Comparison of ENCODE assay signal across 9 cellular contexts in the genomic region with DNA sequence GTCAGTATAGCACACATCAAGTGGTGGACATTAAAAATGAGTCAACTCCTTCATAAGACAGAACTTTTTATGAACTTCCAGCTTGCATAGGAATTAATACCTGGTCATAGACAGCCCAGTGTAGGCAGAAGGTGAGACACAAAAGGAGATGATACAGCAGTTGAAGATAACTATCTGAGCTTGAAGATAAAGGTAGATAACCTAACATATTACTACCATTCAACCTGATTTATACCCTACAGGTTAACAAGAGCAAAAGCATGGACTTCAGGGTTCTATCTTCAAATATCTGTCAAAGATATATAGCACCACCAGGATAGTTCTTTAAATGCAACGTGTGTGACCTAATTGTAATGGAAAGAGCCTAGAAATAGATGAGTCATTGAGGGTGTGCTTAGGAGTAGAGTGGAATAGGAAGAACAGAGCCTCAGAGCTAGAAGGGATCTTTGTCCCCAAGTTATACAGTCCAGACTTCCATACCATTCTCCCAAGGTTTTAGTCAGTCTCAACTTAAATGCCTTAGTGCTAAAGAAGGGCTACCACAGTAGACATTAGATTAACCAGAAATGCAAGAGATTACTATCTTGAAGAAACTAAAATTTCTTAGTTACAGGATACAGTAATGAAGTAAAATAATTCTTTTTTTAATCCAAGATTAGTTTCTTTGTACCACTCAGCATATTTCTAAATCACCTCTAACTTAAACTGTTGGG. TPM values are rescaled to one million over a fixed set of nuclear protein-coding genes. Genes with fewer than 3 reads are reported as not detected.
DNase-seq lines count a peak whose midpoint lies in the region; ATAC-seq and TF ChIP-seq lines count a peak whose summit lies in the region.
"Had no signal": no experiment of that assay in that cellular context is flagged by ENCODE, and none has a peak within 500 bp of the region (broad histone marks: within the 10 kb centered on the region; RNA-seq: fewer than 3 reads in every experiment).

No MANE protein-coding gene starts in this region.

- no peaks in the 10 kb centered on the region for H3K27me3 ChIP-seq in endodermal cell (ENCODE audit: control insufficient read depth, insufficient read depth, low read length, poor library complexity, severe bottlenecking)
- no peaks in the 10 kb centered on the region for H3K27me3 ChIP-seq in trophoblast cell (ENCODE audit: insufficient read depth, low read length)
- H3K27me3 ChIP-seq in vagina: no peaks in the 10 kb centered on the region
- H3K27me3 ChIP-seq in ovary: no peaks in the 10 kb centered on the region

- no peak overlapping the region for H3K18ac ChIP-seq in trophoblast cell (ENCODE audit: low read length)

- H2AK5ac ChIP-seq in trophoblast cell (ENCODE audit: low read length): no peak overlapping the region

- peaks cover 15% of the 10 kb centered on the region for H3K36me3 Mint-ChIP-seq in endodermal cell (ENCODE audit: low read depth)

- TF ChIP-seq EP300 in ovary (IDR thresholded peaks at IDR 0.05): no peak

- H3K9me3 Mint-ChIP-seq in endodermal cell: no peaks in the 10 kb centered on the region
- H3K9me3 Mint-ChIP-seq: central memory CD8-positive, alpha-beta T cell had no signal

- H3K4ac ChIP-seq in trophoblast cell (ENCODE audit: low read depth, low read length): no peak overlapping the region

- H3K9me3 ChIP-seq in endodermal cell (ENCODE audit: control insufficient read depth, low read length): no peaks in the 10 kb centered on the region
- no peaks in the 10 kb centered on the region for H3K9me3 ChIP-seq in trophoblast cell (ENCODE audit: insufficient read depth, low read depth, low read length)
- H3K9me3 ChIP-seq in vagina: no peaks in the 10 kb centered on the region
- H3K9me3 ChIP-seq in ovary: no peaks in the 10 kb centered on the region

- no peak overlapping the region for H4K12ac ChIP-seq in trophoblast cell (ENCODE audit: low read depth, low read length)

- peaks cover 6% of the 10 kb centered on the region for H3K4me1 Mint-ChIP-seq in endodermal cell

- intact Hi-C loops in vagina (cut with DNase I): no loop called here
- intact Hi-C loops in ovary (cut with DNase I): no loop called here

- no peak overlapping the region for H3K9ac ChIP-seq in endodermal cell (ENCODE audit: extremely low read depth, low read length, poor library complexity, severe bottlenecking)
- no peak overlapping the region for H3K9ac ChIP-seq in trophoblast cell (ENCODE audit: low read length)

- H3K27me3 Mint-ChIP-seq in endodermal cell (ENCODE audit: insufficient read depth): no peaks in the 10 kb centered on the region
- H3K27me3 Mint-ChIP-seq: central memory CD8-positive, alpha-beta T cell had no signal

- H4K91ac ChIP-seq in trophoblast cell (ENCODE audit: low read depth, low read length): no peak overlapping the region

- H2BK120ac ChIP-seq in trophoblast cell (ENCODE audit: insufficient read depth, low read length, poor library complexity): no peak overlapping the region

- no peak overlapping the region for H2BK5ac ChIP-seq in trophoblast cell (ENCODE audit: low read depth, low read length, poor library complexity)

- H3K4me3 ChIP-seq in endodermal cell (ENCODE audit: low read length) (no peak overlapping the region), trophoblast cell (ENCODE audit: low read depth, low read length) (no peak overlapping the region), vagina (no peak overlapping the region), ovary (no peak overlapping the region)

- TF ChIP-seq CTCF in endodermal cell (conservative IDR thresholded peaks at IDR 0.05) (peak; percentile 18), vagina (IDR thresholded peaks at IDR 0.05) (no peak), ovary (IDR thresholded peaks at IDR 0.05) (no peak)

- H3K27ac Mint-ChIP-seq in endodermal cell: peak overlapping the region; percentile 45

- peak; percentile 40 for DNase-seq in H4 (ENCODE audit: low spot score)
- DNase-seq in OCI-M1 (lab: John Stamatoyannopoulos, UW): peak; percentile 64
- DNase-seq in endodermal cell: no peak
- DNase-seq in trophoblast cell: peak; percentile 10 to 60
- DNase-seq in vagina (ENCODE audit: extremely low spot score in 2 of 2): no peak
- no peak for DNase-seq in ovary
- DNase-seq: NCI-H1436 had no signal

- no peak overlapping the region for H3K4me3 Mint-ChIP-seq in endodermal cell
- H3K4me3 Mint-ChIP-seq: central memory CD8-positive, alpha-beta T cell had no signal

- H3K4me2 ChIP-seq in trophoblast cell (ENCODE audit: low read length): no peak overlapping the region

- H3K79me2 ChIP-seq in trophoblast cell (ENCODE audit: control insufficient read depth, insufficient read depth, low read length, poor library complexity): no peaks in the 10 kb centered on the region

- H3K27ac ChIP-seq in endodermal cell (ENCODE audit: low read depth, low read length): no peak overlapping the region
- H3K27ac ChIP-seq in trophoblast cell (ENCODE audit: low read depth, low read length): peak overlapping the region; percentile 58
- H3K27ac ChIP-seq in vagina: no peak overlapping the region
- no peak overlapping the region for H3K27ac ChIP-seq in ovary

- no peaks in the 10 kb centered on the region for H3K79me1 ChIP-seq in trophoblast cell (ENCODE audit: low read length)

- ATAC-seq in GM18907 (IDR thresholded peaks at IDR 0.05; ENCODE audit: unreplicated experiment): no peak

- TF ChIP-seq POLR2A in vagina (IDR thresholded peaks at IDR 0.05): no peak
- no peak for TF ChIP-seq POLR2A in ovary (IDR thresholded peaks at IDR 0.05)

- H3K36me3 ChIP-seq in endodermal cell (ENCODE audit: control insufficient read depth, insufficient read depth, low read length) (peaks cover 32% of the 10 kb centered on the region), trophoblast cell (ENCODE audit: control insufficient read depth in 1 of 2, insufficient read depth in 2 of 2, low read length in 2 of 2) (peaks cover 0 to 5% of the 10 kb centered on the region in 2 experiments), vagina (no peaks in the 10 kb centered on the region), ovary (no peaks in the 10 kb centered on the region)

- WGBS in endodermal cell (ENCODE audit: insufficient coverage in 1 of 2, insufficient read length in 1 of 2), 2 experiments: 14 to 27% methylated on average over 1 of the region's 1 CpG
- WGBS in trophoblast cell (ENCODE audit: extremely low coverage, insufficient coverage, insufficient read length): no CpG with 5 or more reads among the region's 1 CpG
- 58 to 75% (median 73%) methylated on average over 1 of the region's 1 CpG for WGBS in ovary, 3 donors

- no peak overlapping the region for H2BK12ac ChIP-seq in trophoblast cell (ENCODE audit: low read length)

- no peak overlapping the region for H3K23ac ChIP-seq in trophoblast cell (ENCODE audit: low read length)

- H4K8ac ChIP-seq in trophoblast cell (ENCODE audit: low read depth, low read length): no peak overlapping the region

- H3K14ac ChIP-seq in trophoblast cell (ENCODE audit: low read length): no peak overlapping the region

- no peaks in the 10 kb centered on the region for H3K4me1 ChIP-seq in endodermal cell (ENCODE audit: control insufficient read depth, insufficient read depth, low read length)
- H3K4me1 ChIP-seq in trophoblast cell (ENCODE audit: control insufficient read depth in 1 of 2, insufficient read depth in 2 of 2, low read length in 2 of 2): peaks cover 0 to 2% of the 10 kb centered on the region in 2 experiments
- peaks cover 53% of the 10 kb centered on the region for H3K4me1 ChIP-seq in vagina
- peaks cover 1% of the 10 kb centered on the region for H3K4me1 ChIP-seq in ovary (ENCODE audit: insufficient read depth)

- no peak overlapping the region for H2AFZ ChIP-seq in trophoblast cell (ENCODE audit: insufficient read depth, low read length, poor library complexity)

RNA-seq across cellular contexts. Expression of gene ZNF800, which starts 9.2 kb away (rescaled TPM):
- total RNA-seq in H4 (2014; rRNA removed; shearing (Covaris generic)): 8.5 and 9.3 TPM in 2 replicates
- 10 to 100 TPM; 13.8 to 16.8 TPM for total RNA-seq in endodermal cell
- 13.6 TPM for polyA plus RNA-seq in endodermal cell (2013, experiment 1 of 2)
- 14.0 TPM for polyA plus RNA-seq in endodermal cell (2013, experiment 2 of 2)
- 21.1 and 23.8 TPM in 2 replicates for polyA plus RNA-seq in trophoblast cell (2013)
- total RNA-seq in vagina: 31.9 TPM
- total RNA-seq in ovary: 10 to 100 TPM; 22.3 to 36.2 (median 31.0) TPM
- 10 to 100 TPM in 1 of 2 donors, 1 to 10 TPM in 1; 7.3 to 17.5 TPM for polyA plus RNA-seq in ovary

Comparison
In these comparisons a context has a peak if more than half of its experiments do, and no peak if none do; other contexts are left out.
1. DNase-seq: peak in H4 (single experiment), OCI-M1 (single experiment) and trophoblast cell (2 of 2); none in endodermal cell (single experiment), vagina (0 of 2) and ovary (0 of 5).